Comparison of ENCODE assay signal across 10 cellular contexts in genomic region chr11:16632295-16633200, GRCh38.
DNase-seq lines count a peak whose midpoint lies in the region; ATAC-seq, FAIRE-seq and TF ChIP-seq lines count a peak whose summit lies in the region.
"Had no signal": no experiment of that assay in that cellular context is flagged by ENCODE, and none has a peak within 500 bp of the region (broad histone marks: within the 10 kb centered on the region; RNA-seq: fewer than 3 reads in every experiment).

No MANE protein-coding gene starts in this region.

- H3K9me2 ChIP-seq in SK-N-SH = no peaks in the 10 kb centered on the region

- POLR2A ChIA-PET in SK-N-SH (lab: Yijun Ruan, JAX) = no interaction called here

- intact Hi-C loops in Right ventricle myocardium inferior (cut with DNase I) = no loop called here

- H2AFZ ChIP-seq in SK-N-SH (ENCODE audit: low read depth) = peak overlapping the region; percentile 68; the same call in 1 of the 2 replicates
- peak overlapping the region; percentile 15 for H2AFZ ChIP-seq in keratinocyte (ENCODE audit: control insufficient read depth, low read length)

- FAIRE-seq in keratinocyte (lab: Jason Lieb, UNC) = peak; percentile 81
- FAIRE-seq: endometrium had no signal

- no peaks in the 10 kb centered on the region for H3K36me3 ChIP-seq in SK-N-SH (replicated peaks in 1 of 2; ENCODE audit: control insufficient read depth in 1 of 2, insufficient read depth in 2 of 2, low read length in 1 of 2)
- no peaks in the 10 kb centered on the region for H3K36me3 ChIP-seq in keratinocyte (ENCODE audit: control insufficient read depth in 2 of 2, extremely low read depth in 1 of 2, insufficient read depth in 2 of 2, low read length in 2 of 2)

- TF ChIP-seq RAD21 in SK-N-SH (IDR thresholded peaks at IDR 0.05; ENCODE audit: low read length) = peak; percentile 34

- DNase-seq in ELR (ENCODE audit: low read depth) = peak; percentile 46
- no peak for DNase-seq in SK-N-SH
- no peak for DNase-seq in keratinocyte (ENCODE audit: low read depth, low spot score)
- DNase-seq in medulla oblongata (ENCODE audit: extremely low spot score) = no peak
- no peak for DNase-seq in effector CD4-positive, alpha-beta T cell
- DNase-seq in NCI-H187 treated with DMSO at 0.1 percent for 48 hours (lab: John Stamatoyannopoulos, UW) = no peak
- DNase-seq in Right ventricle myocardium inferior (ENCODE audit: missing footprints) = no peak
- DNase-seq: T-helper 17 cell had no signal

- CTCF ChIA-PET in SK-N-SH (lab: Yijun Ruan, JAX) = interaction anchor here (0.8 to 3.0 kb wide), 7 partner anchors 10 to 1356 kb away, joined by 3 to 14 read pairs (median 3); no protein-coding TSS in a partner anchor

- H3K9ac ChIP-seq in SK-N-SH (no peak overlapping the region), keratinocyte (ENCODE audit: control insufficient read depth, extremely low read depth, insufficient read depth, low read length) (no peak overlapping the region)

- H3K9me3 ChIP-seq in SK-N-SH (no peaks in the 10 kb centered on the region), keratinocyte (ENCODE audit: control insufficient read depth, low read depth, low read length) (no peaks in the 10 kb centered on the region)

- H3K4me3 ChIP-seq in SK-N-SH (ENCODE audit: low read depth in 2 of 2, low read length in 1 of 2) (no peak overlapping the region), keratinocyte (ENCODE audit: control insufficient read depth in 2 of 3, extremely low read depth in 1 of 3, insufficient read depth in 2 of 3, low read depth in 1 of 3, low read length in 3 of 3) (no peak overlapping the region)

- TF ChIP-seq CTCF in SK-N-SH (IDR thresholded peaks at IDR 0.05) (peak; percentile 56), keratinocyte (optimal IDR thresholded peaks at IDR 0.05 in 1 of 3, IDR thresholded peaks at IDR 0.05 in 1 of 3, conservative IDR thresholded peaks at IDR 0.05 in 1 of 3; ENCODE audit: extremely low read depth in 1 of 3, insufficient read depth in 2 of 3, low read length in 3 of 3) (peak; percentile 58 to 64 (median 60))

- no peaks in the 10 kb centered on the region for H3K4me1 ChIP-seq in SK-N-SH (ENCODE audit: control insufficient read depth in 1 of 2, insufficient read depth in 2 of 2, low read depth in 1 of 2, low read length in 1 of 2)
- peaks cover 7% of the 10 kb centered on the region for H3K4me1 ChIP-seq in keratinocyte (ENCODE audit: control insufficient read depth, extremely low read depth, insufficient read depth, low read length)

- H4K20me1 ChIP-seq in SK-N-SH (ENCODE audit: insufficient read depth) = no peaks in the 10 kb centered on the region
- H4K20me1 ChIP-seq in keratinocyte (ENCODE audit: control insufficient read depth, extremely low read depth, insufficient read depth, low read length) = no peaks in the 10 kb centered on the region

- 21% methylated on average over 7 of the region's 9 CpGs for WGBS in SK-N-SH (ENCODE audit: low lambda C conversion rate)

- H3F3A ChIP-seq in SK-N-SH (replicated peaks; ENCODE audit: insufficient read depth) = no peaks in the 10 kb centered on the region

- H3K27ac ChIP-seq in SK-N-SH (ENCODE audit: low read depth in 2 of 2, low read length in 1 of 2) (no peak overlapping the region), keratinocyte (ENCODE audit: control insufficient read depth, insufficient read depth, low read length) (no peak overlapping the region)

- H3K4me2 ChIP-seq in SK-N-SH (no peak overlapping the region; the same call in 1 of the 2 replicates), keratinocyte (ENCODE audit: control insufficient read depth, extremely low read depth, insufficient read depth, low read depth, low read length) (no peak overlapping the region)

- dilution Hi-C loops in keratinocyte (cut with MboI; ENCODE audit: extremely low pct_ligation_motif_present, low sequenced_read_pairs) = no loop called here

- no peak for TF ChIP-seq EP300 in SK-N-SH (IDR thresholded peaks at IDR 0.05; ENCODE audit: borderline replicate concordance in 1 of 2, low read depth in 1 of 2, low read length in 1 of 2)

- ATAC-seq in HG02798 (IDR thresholded peaks at IDR 0.05; ENCODE audit: poor library complexity, unreplicated experiment) (peak; percentile 47), Right ventricle myocardium inferior (no peak)
- ATAC-seq: T-helper 17 cell had no signal

- no peaks in the 10 kb centered on the region for H3K79me2 ChIP-seq in SK-N-SH (ENCODE audit: insufficient read depth)
- no peaks in the 10 kb centered on the region for H3K79me2 ChIP-seq in keratinocyte (ENCODE audit: control insufficient read depth, insufficient read depth, low read length)

- H3K27me3 ChIP-seq in SK-N-SH (ENCODE audit: insufficient read depth) (no peaks in the 10 kb centered on the region), keratinocyte (ENCODE audit: control insufficient read depth, extremely low read depth, insufficient read depth, low read length) (no peaks in the 10 kb centered on the region)

- no peaks in the 10 kb centered on the region for H3K9me1 ChIP-seq in keratinocyte (ENCODE audit: control insufficient read depth, extremely low read depth, insufficient read depth, low read length)

TF ChIP-seq in SK-N-SH, 30 proteins besides CTCF, POLR2A, EP300 and RAD21:
- TF ChIP-seq, protein P1, sequence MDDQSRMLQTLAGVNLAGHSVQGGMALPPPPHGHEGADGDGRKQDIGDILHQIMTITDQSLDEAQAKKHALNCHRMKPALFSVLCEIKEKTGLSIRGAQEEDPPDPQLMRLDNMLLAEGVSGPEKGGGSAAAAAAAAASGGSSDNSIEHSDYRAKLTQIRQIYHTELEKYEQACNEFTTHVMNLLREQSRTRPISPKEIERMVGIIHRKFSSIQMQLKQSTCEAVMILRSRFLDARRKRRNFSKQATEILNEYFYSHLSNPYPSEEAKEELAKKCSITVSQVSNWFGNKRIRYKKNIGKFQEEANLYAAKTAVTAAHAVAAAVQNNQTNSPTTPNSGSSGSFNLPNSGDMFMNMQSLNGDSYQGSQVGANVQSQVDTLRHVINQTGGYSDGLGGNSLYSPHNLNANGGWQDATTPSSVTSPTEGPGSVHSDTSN (IDR thresholded peaks at IDR 0.05) = no peak
- TF ChIP-seq ELF1 (IDR thresholded peaks at IDR 0.05) (no peak), FOXJ3 (CRISPR knock-in tag; IDR thresholded peaks at IDR 0.05) (no peak), RXRA (IDR thresholded peaks at IDR 0.05; ENCODE audit: borderline replicate concordance, low read depth) (no peak), EZH2phosphoT487 (IDR thresholded peaks at IDR 0.05; ENCODE audit: borderline replicate concordance, low read depth) (no peak), SIN3A (IDR thresholded peaks at IDR 0.05; ENCODE audit: borderline replicate concordance, low read depth, low read length) (no peak), MXI1 (IDR thresholded peaks at IDR 0.05; ENCODE audit: low read depth, low read length) (no peak)
- TF ChIP-seq, protein P2, sequence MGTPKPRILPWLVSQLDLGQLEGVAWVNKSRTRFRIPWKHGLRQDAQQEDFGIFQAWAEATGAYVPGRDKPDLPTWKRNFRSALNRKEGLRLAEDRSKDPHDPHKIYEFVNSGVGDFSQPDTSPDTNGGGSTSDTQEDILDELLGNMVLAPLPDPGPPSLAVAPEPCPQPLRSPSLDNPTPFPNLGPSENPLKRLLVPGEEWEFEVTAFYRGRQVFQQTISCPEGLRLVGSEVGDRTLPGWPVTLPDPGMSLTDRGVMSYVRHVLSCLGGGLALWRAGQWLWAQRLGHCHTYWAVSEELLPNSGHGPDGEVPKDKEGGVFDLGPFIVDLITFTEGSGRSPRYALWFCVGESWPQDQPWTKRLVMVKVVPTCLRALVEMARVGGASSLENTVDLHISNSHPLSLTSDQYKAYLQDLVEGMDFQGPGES (IDR thresholded peaks at IDR 0.05; ENCODE audit: low read depth, low read length) = no peak
